ENCODE assay signal across 9 cellular contexts in genomic region chr5:39256472-39256871, GRCh38. TPM values are rescaled to one million over a fixed set of nuclear protein-coding genes. Genes with fewer than 3 reads are reported as not detected.
A peak's percentile ranks its signal among the peaks of the same experiment; 100 is the strongest.
DNase-seq lines count a peak whose midpoint lies in the region; ATAC-seq, FAIRE-seq and TF ChIP-seq lines count a peak whose summit lies in the region.
"Had no signal": no experiment of that assay in that cellular context is flagged by ENCODE, and none has a peak within 500 bp of the region (broad histone marks: within the 10 kb centered on the region; RNA-seq: fewer than 3 reads in every experiment).

No MANE protein-coding gene starts in this region.

- no peaks in the 10 kb centered on the region for H3K36me3 Mint-ChIP-seq in natural killer cell

- FAIRE-seq in GM12892 (lab: Jason Lieb, UNC) = no peak

- ATAC-seq in HG02840 (IDR thresholded peaks at IDR 0.05; ENCODE audit: low FRiP score, unreplicated experiment) (peak; percentile 63), natural killer cell (peak; percentile 70 to 94 (median 94))

- H3K27me3 Mint-ChIP-seq in natural killer cell (ENCODE audit: low read depth in 2 of 2) = no peaks in the 10 kb centered on the region

- TF ChIP-seq POLR2A in GM12892 (IDR thresholded peaks at IDR 0.05; ENCODE audit: low read depth, low read length) = no peak

- H3K4me1 Mint-ChIP-seq in natural killer cell = peaks cover 74 to 77% of the 10 kb centered on the region in 2 donors
- H3K4me1 Mint-ChIP-seq: neural crest cell had no signal

- no peaks in the 10 kb centered on the region for H3K9me3 ChIP-seq in adipocyte (ENCODE audit: control insufficient read depth, low read length)

- CTCF ChIA-PET in GM10248 (lab: Yijun Ruan, JAX) = interaction anchor here (1.5 kb wide), 1 partner anchor 39 kb away, joined by 6 read pairs; no protein-coding TSS in a partner anchor

- DNase-seq in GM10248 (ENCODE audit: extremely low spot score) (peak; percentile 20), adipocyte (ENCODE audit: low read depth) (peak; percentile 82), natural killer cell (no peak), GM12892 (ENCODE audit: insufficient read length) (no peak), GM19238 (ENCODE audit: insufficient read length, low spot score) (no peak), COLO668 (lab: John Stamatoyannopoulos, UW; ENCODE audit: unreplicated experiment) (no peak), OCI-M2 (lab: John Stamatoyannopoulos, UW; ENCODE audit: unreplicated experiment) (no peak)

- peak overlapping the region; percentile 69 to 81 for H3K27ac Mint-ChIP-seq in natural killer cell

- no peak overlapping the region for H3K9ac ChIP-seq in adipocyte (ENCODE audit: low read length)

- POLR2A ChIA-PET in GM10248 (lab: Yijun Ruan, JAX) = no interaction called here

- H3K4me3 Mint-ChIP-seq in natural killer cell = peak overlapping the region; percentile 35
- H3K4me3 Mint-ChIP-seq: neural crest cell had no signal

- intact Hi-C loops in natural killer cell (cut with micrococcal nuclease) = loop anchor here (2.0 to 5.0 kb wide), 2 partner anchors 18 to 94 kb away; no protein-coding TSS in a partner anchor

- H3K27me3 ChIP-seq in adipocyte (replicated peaks; ENCODE audit: control insufficient read depth, insufficient read depth, low read length) = no peaks in the 10 kb centered on the region

- H3K9me3 Mint-ChIP-seq in natural killer cell = no peaks in the 10 kb centered on the region
- H3K9me3 Mint-ChIP-seq: neural crest cell had no signal

- no peaks in the 10 kb centered on the region for H3K36me3 ChIP-seq in adipocyte (ENCODE audit: control insufficient read depth, insufficient read depth, low read length, severe bottlenecking)

- peaks cover 19% of the 10 kb centered on the region for H3K4me1 ChIP-seq in adipocyte (ENCODE audit: control insufficient read depth, insufficient read depth, low read length)

- peak overlapping the region; percentile 67 for H3K4me3 ChIP-seq in adipocyte (ENCODE audit: low read length)

- no peak for TF ChIP-seq CTCF in GM10248 (IDR thresholded peaks at IDR 0.05; ENCODE audit: control extremely low read depth, extremely low read depth, low read depth, missing control alignments)
- no peak for TF ChIP-seq CTCF in natural killer cell (IDR thresholded peaks at IDR 0.05)

RNA-seq across cellular contexts. Expression of gene FYB1, which starts 37.1 kb away (rescaled TPM):
- total RNA-seq in natural killer cell = 100 to 1,000 TPM; 277 to 340 (median 295) TPM
- 0.76 TPM for polyA plus RNA-seq in GM12892 (2012; ENCODE audit: missing spikeins)
- total RNA-seq: neural crest cell had no signal

Comparison
In these comparisons a context has a peak if more than half of its experiments do, and no peak if none do; other contexts are left out.
1. DNase-seq: peak in GM10248 (single experiment) and adipocyte (single experiment); none in natural killer cell (single experiment), GM12892 (single experiment), GM19238 (single experiment), COLO668 (single experiment) and OCI-M2 (single experiment).